ENCODE assay signal across 1 cellular context in the genomic region with DNA sequence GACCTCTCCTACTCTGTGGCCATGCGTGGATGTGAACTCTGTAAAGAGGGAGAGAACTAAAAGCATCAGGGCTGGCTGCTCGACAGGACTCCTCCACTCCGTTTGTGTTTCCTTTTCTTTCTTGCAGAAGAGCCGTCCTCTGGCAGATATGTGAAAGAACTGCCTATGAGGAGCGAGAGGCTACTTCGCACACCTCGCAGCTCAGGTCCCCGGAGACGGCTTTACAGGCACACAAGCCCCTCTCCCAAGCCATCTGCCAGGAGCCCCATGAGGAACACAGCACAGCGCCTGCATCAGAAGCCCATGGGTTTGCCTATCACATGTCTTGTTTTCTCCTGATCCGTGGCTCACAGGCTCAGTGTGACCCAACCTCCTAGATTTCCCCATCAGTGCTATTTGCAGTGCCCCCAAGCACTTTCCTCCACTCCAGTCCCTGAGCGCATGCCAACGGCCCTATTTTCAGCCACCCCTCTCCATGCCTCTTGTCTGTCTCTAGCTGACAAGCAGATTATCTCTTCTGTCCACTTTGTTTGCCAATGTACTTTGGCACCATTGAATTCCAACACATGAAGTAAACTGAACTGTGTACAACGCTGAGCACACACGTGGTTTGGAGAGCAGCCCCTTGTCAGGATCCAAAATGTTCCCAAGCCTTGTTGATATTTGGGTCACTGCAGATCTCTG.
TF ChIP-seq lines count a peak whose summit lies in the region.

No MANE protein-coding gene starts in this region.

TF ChIP-seq in HCT116, 20 proteins besides CTCF, POLR2A, EP300 and RAD21 (continued from another document):
- TF ChIP-seq, protein P1, sequence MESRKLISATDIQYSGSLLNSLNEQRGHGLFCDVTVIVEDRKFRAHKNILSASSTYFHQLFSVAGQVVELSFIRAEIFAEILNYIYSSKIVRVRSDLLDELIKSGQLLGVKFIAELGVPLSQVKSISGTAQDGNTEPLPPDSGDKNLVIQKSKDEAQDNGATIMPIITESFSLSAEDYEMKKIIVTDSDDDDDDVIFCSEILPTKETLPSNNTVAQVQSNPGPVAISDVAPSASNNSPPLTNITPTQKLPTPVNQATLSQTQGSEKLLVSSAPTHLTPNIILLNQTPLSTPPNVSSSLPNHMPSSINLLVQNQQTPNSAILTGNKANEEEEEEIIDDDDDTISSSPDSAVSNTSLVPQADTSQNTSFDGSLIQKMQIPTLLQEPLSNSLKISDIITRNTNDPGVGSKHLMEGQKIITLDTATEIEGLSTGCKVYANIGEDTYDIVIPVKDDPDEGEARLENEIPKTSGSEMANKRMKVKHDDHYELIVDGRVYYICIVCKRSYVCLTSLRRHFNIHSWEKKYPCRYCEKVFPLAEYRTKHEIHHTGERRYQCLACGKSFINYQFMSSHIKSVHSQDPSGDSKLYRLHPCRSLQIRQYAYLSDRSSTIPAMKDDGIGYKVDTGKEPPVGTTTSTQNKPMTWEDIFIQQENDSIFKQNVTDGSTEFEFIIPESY (IDR thresholded peaks at IDR 0.05; ENCODE audit: extremely low read depth, insufficient replicate concordance, low read length) = no peak
- TF ChIP-seq, protein P2, sequence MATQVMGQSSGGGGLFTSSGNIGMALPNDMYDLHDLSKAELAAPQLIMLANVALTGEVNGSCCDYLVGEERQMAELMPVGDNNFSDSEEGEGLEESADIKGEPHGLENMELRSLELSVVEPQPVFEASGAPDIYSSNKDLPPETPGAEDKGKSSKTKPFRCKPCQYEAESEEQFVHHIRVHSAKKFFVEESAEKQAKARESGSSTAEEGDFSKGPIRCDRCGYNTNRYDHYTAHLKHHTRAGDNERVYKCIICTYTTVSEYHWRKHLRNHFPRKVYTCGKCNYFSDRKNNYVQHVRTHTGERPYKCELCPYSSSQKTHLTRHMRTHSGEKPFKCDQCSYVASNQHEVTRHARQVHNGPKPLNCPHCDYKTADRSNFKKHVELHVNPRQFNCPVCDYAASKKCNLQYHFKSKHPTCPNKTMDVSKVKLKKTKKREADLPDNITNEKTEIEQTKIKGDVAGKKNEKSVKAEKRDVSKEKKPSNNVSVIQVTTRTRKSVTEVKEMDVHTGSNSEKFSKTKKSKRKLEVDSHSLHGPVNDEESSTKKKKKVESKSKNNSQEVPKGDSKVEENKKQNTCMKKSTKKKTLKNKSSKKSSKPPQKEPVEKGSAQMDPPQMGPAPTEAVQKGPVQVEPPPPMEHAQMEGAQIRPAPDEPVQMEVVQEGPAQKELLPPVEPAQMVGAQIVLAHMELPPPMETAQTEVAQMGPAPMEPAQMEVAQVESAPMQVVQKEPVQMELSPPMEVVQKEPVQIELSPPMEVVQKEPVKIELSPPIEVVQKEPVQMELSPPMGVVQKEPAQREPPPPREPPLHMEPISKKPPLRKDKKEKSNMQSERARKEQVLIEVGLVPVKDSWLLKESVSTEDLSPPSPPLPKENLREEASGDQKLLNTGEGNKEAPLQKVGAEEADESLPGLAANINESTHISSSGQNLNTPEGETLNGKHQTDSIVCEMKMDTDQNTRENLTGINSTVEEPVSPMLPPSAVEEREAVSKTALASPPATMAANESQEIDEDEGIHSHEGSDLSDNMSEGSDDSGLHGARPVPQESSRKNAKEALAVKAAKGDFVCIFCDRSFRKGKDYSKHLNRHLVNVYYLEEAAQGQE (IDR thresholded peaks at IDR 0.05; ENCODE audit: low read depth) = no peak
- TF ChIP-seq CBX3 (IDR thresholded peaks at IDR 0.05; ENCODE audit: low read depth) = no peak
- TF ChIP-seq, protein P3, sequence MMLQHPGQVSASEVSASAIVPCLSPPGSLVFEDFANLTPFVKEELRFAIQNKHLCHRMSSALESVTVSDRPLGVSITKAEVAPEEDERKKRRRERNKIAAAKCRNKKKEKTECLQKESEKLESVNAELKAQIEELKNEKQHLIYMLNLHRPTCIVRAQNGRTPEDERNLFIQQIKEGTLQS (IDR thresholded peaks at IDR 0.05) = no peak
- TF ChIP-seq EGR1 (IDR thresholded peaks at IDR 0.05; ENCODE audit: low read depth) = no peak
